Comparison of ENCODE assay signal across 1 cellular context in the genomic region with DNA sequence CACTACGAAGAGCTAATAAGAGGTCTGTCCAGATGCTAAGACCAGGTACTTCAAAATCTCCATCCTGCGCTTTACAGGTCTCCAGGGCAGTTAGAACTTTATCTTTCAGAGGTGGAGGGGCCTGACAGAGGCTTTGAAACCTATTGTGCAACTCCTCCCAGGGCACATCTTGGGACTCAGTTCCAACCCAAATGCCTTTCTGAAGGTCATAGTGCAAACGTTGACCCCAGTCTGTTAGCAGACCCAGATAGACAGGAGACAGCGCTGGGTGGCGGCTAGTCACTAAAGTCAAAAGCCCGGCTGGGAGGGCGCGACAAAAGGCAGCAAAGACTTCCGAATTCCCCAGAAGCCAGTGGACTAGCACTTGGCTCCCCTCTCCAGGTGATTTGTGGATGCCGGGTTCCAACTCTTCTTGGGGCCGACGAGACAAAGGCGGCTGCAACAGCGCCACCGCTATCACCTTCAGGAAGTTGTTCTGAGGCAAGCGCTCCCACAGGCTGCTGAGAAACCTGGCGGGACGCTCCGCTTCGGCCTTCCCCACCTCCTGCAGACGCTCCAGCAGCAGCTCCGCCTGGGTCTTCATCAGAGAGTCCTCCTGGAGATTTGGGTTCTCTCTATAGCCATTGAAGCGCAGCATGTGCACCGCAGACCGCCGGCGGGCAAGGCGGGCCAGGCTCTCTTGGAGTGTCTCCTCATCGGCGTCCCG.
TF ChIP-seq lines count a peak whose summit lies in the region.

No MANE protein-coding gene starts in this region.

TF ChIP-seq in HepG2, 621 proteins besides CTCF, POLR2A, EP300 and RAD21 (continued from another document and continues in another):
- TF ChIP-seq, protein P1, sequence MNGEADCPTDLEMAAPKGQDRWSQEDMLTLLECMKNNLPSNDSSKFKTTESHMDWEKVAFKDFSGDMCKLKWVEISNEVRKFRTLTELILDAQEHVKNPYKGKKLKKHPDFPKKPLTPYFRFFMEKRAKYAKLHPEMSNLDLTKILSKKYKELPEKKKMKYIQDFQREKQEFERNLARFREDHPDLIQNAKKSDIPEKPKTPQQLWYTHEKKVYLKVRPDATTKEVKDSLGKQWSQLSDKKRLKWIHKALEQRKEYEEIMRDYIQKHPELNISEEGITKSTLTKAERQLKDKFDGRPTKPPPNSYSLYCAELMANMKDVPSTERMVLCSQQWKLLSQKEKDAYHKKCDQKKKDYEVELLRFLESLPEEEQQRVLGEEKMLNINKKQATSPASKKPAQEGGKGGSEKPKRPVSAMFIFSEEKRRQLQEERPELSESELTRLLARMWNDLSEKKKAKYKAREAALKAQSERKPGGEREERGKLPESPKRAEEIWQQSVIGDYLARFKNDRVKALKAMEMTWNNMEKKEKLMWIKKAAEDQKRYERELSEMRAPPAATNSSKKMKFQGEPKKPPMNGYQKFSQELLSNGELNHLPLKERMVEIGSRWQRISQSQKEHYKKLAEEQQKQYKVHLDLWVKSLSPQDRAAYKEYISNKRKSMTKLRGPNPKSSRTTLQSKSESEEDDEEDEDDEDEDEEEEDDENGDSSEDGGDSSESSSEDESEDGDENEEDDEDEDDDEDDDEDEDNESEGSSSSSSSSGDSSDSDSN (CRISPR knock-in tag; IDR thresholded peaks at IDR 0.05) = peak; percentile 76
- TF ChIP-seq, protein P2, sequence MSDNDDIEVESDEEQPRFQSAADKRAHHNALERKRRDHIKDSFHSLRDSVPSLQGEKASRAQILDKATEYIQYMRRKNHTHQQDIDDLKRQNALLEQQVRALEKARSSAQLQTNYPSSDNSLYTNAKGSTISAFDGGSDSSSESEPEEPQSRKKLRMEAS (IDR thresholded peaks at IDR 0.05) = no peak
- TF ChIP-seq ZNF577 (CRISPR knock-in tag; IDR thresholded peaks at IDR 0.05; ENCODE audit: borderline replicate concordance, low read depth) (no peak), ZNF124 (CRISPR knock-in tag; IDR thresholded peaks at IDR 0.05) (peak; percentile 10; the same call in 1 of the 2 replicates), NRL (CRISPR knock-in tag; IDR thresholded peaks at IDR 0.05; ENCODE audit: borderline replicate concordance) (no peak), ARID4A (CRISPR knock-in tag; IDR thresholded peaks at IDR 0.05; ENCODE audit: borderline replicate concordance) (no peak), ZNF205 (CRISPR knock-in tag; IDR thresholded peaks at IDR 0.05) (no peak), ZNF317 (CRISPR knock-in tag; IDR thresholded peaks at IDR 0.05) (no peak), ZNF672 (CRISPR knock-in tag; IDR thresholded peaks at IDR 0.05) (no peak), MTA1 (CRISPR knock-in tag; IDR thresholded peaks at IDR 0.05; ENCODE audit: borderline replicate concordance) (peak; percentile 61; the same call in 1 of the 2 replicates), ZNF160 (CRISPR knock-in tag; IDR thresholded peaks at IDR 0.05) (no peak), ZNF510 (CRISPR knock-in tag; IDR thresholded peaks at IDR 0.05; ENCODE audit: low read depth) (no peak), MYC (CRISPR knock-in tag; IDR thresholded peaks at IDR 0.05; ENCODE audit: borderline replicate concordance) (no peak), ZNF773 (CRISPR knock-in tag; IDR thresholded peaks at IDR 0.05; ENCODE audit: borderline replicate concordance) (peak; percentile 34; the same call in 1 of the 2 replicates), ZNF720 (CRISPR knock-in tag; IDR thresholded peaks at IDR 0.05) (no peak), KLF16 (CRISPR knock-in tag; IDR thresholded peaks at IDR 0.05) (0 out of 4 replicates have a peak, but pooled peaks of 1 of the 2 experiments have one; percentile 10), PRMT3 (CRISPR knock-in tag; IDR thresholded peaks at IDR 0.05; ENCODE audit: borderline replicate concordance, low read depth) (no peak), FOXJ3 (CRISPR knock-in tag; IDR thresholded peaks at IDR 0.05; ENCODE audit: borderline replicate concordance) (peak; percentile 58; the same call in 1 of the 2 replicates), SP4 (CRISPR knock-in tag; IDR thresholded peaks at IDR 0.05) (0 out of 2 replicates have a peak, but pooled peaks have one; percentile 36), NR2C2 (CRISPR knock-in tag; IDR thresholded peaks at IDR 0.05; ENCODE audit: borderline replicate concordance) (peak; percentile 73), ZNF251 (CRISPR knock-in tag; IDR thresholded peaks at IDR 0.05) (no peak), TEAD2 (CRISPR knock-in tag; IDR thresholded peaks at IDR 0.05) (no peak), ZNF367 (CRISPR knock-in tag; IDR thresholded peaks at IDR 0.05; ENCODE audit: borderline replicate concordance) (0 out of 2 replicates have a peak, but pooled peaks have one; percentile 23), ZNF446 (CRISPR knock-in tag; IDR thresholded peaks at IDR 0.05) (no peak), KLF9 (CRISPR knock-in tag; IDR thresholded peaks at IDR 0.05; ENCODE audit: low read depth) (0 out of 2 replicates have a peak, but pooled peaks have one; percentile 35), ZUFSP (CRISPR knock-in tag; IDR thresholded peaks at IDR 0.05; ENCODE audit: borderline replicate concordance) (no peak), NCOR1 (IDR thresholded peaks at IDR 0.05; ENCODE audit: borderline replicate concordance, low read length) (peak; percentile 53; the same call in 1 of the 2 replicates), ETS1 (CRISPR knock-in tag; IDR thresholded peaks at IDR 0.05) (0 out of 2 replicates have a peak, but pooled peaks have one; percentile 44), TFDP2 (CRISPR knock-in tag; IDR thresholded peaks at IDR 0.05) (peak; percentile 38; the same call in 1 of the 2 replicates), SAP130 (CRISPR knock-in tag; IDR thresholded peaks at IDR 0.05; ENCODE audit: low read depth) (peak; percentile 10; the same call in 1 of the 2 replicates), TARDBP (CRISPR knock-in tag; IDR thresholded peaks at IDR 0.05) (0 out of 2 replicates have a peak, but pooled peaks have one; percentile 54), ASH2L (IDR thresholded peaks at IDR 0.05; ENCODE audit: insufficient read length, low read depth, low read length) (peak; percentile 75), SNAPC2 (CRISPR knock-in tag; IDR thresholded peaks at IDR 0.05) (0 out of 2 replicates have a peak, but pooled peaks have one; percentile 50), IKZF5 (CRISPR knock-in tag; IDR thresholded peaks at IDR 0.05) (0 out of 2 replicates have a peak, but pooled peaks have one; percentile 14), DZIP1 (CRISPR knock-in tag; IDR thresholded peaks at IDR 0.05) (peak; percentile 20; the same call in 1 of the 2 replicates), CSRNP2 (CRISPR knock-in tag; conservative IDR thresholded peaks at IDR 0.05; ENCODE audit: low read depth) (no peak)
